1 cellular context compared by ENCODE assay signal in the genomic region with DNA sequence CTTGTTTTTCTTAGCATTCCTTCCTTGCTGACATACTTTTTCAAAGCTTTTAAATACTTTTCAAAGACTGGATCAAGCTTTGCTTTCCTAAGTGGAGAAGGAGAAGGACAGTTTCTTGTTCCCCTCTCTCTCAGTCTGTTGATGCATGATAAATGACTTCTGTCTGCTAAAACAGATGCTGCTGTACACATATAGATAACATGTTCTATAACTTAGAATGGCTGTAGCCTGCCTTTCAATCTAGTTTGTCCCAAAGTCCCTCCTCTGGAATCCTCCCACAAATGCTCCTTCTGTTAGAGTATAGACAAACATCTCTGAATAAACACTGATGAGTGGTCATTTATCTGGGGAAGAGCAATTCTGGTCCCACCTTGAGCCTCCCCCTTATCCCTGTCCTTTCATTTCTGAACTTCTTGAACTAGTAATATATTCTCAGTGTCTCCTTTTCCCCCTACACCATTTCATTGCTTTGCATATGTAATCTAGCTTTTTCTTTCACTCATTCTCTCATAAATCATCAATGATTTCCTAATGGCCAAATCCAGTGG.
TF ChIP-seq lines count a peak whose summit lies in the region.

No MANE protein-coding gene starts in this region.

TF ChIP-seq in K562, 482 proteins besides CTCF, POLR2A, EP300 and RAD21 (continued from another document and continues in another):
- TF ChIP-seq, protein P1, sequence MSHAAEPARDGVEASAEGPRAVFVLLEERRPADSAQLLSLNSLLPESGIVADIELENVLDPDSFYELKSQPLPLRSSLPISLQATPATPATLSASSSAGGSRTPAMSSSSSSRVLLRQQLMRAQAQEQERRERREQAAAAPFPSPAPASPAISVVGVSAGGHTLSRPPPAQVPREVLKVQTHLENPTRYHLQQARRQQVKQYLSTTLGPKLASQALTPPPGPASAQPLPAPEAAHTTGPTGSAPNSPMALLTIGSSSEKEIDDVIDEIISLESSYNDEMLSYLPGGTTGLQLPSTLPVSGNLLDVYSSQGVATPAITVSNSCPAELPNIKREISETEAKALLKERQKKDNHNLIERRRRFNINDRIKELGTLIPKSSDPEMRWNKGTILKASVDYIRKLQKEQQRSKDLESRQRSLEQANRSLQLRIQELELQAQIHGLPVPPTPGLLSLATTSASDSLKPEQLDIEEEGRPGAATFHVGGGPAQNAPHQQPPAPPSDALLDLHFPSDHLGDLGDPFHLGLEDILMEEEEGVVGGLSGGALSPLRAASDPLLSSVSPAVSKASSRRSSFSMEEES (CRISPR knock-in tag; IDR thresholded peaks at IDR 0.05), result no peak
- TF ChIP-seq BHLHE40 (IDR thresholded peaks at IDR 0.05; ENCODE audit: low read length) (no peak), CCAR2 (IDR thresholded peaks at IDR 0.05; ENCODE audit: low read depth, low read length) (no peak), MTA3 (IDR thresholded peaks at IDR 0.05; ENCODE audit: borderline replicate concordance) (0 out of 2 replicates have a peak, but pooled peaks have one; percentile 68), COPS2 (conservative IDR thresholded peaks at IDR 0.05) (no peak), FOXA3 (CRISPR knock-in tag; conservative IDR thresholded peaks at IDR 0.05 in 1 of 2, IDR thresholded peaks at IDR 0.05 in 1 of 2) (peak; percentile 71 to 97; a peak in 3 of 4 replicates), ZFX (CRISPR knock-in tag; IDR thresholded peaks at IDR 0.05) (no peak), ATF7 (IDR thresholded peaks at IDR 0.05) (peak; percentile 75), U2AF1 (optimal IDR thresholded peaks at IDR 0.05; ENCODE audit: low read depth, low read length) (peak; percentile 42), PHB2 (IDR thresholded peaks at IDR 0.05; ENCODE audit: low read depth) (peak; percentile 86), ZNF76 (CRISPR knock-in tag; IDR thresholded peaks at IDR 0.05; ENCODE audit: borderline replicate concordance) (no peak), ZBTB8A (IDR thresholded peaks at IDR 0.05; ENCODE audit: partially characterized antibody) (no peak), JUND (IDR thresholded peaks at IDR 0.05; ENCODE audit: borderline replicate concordance, low read depth, low read length) (peak; percentile 70), JUND (tag; IDR thresholded peaks at IDR 0.05; ENCODE audit: borderline replicate concordance, low read depth, low read length) (peak; percentile 74; the same call in 1 of the 3 replicates), E2F3 (CRISPR knock-in tag; IDR thresholded peaks at IDR 0.05) (no peak), ARID1B (IDR thresholded peaks at IDR 0.05) (peak; percentile 99), GTF2A2 (tag; IDR thresholded peaks at IDR 0.05) (no peak), HCFC1 (IDR thresholded peaks at IDR 0.05; ENCODE audit: low read depth, low read length) (no peak), NFATC3 (IDR thresholded peaks at IDR 0.05) (no peak), RFX1 (IDR thresholded peaks at IDR 0.05) (no peak), NCOA1 (IDR thresholded peaks at IDR 0.05; ENCODE audit: low read depth) (peak; percentile 83; the same call in 1 of the 2 replicates), ZNF239 (CRISPR knock-in tag; IDR thresholded peaks at IDR 0.05) (no peak), ZNF764 (CRISPR knock-in tag; IDR thresholded peaks at IDR 0.05; ENCODE audit: low read depth) (no peak), TAF9B (IDR thresholded peaks at IDR 0.05; ENCODE audit: partially characterized antibody) (peak; percentile 44), GATA2 (CRISPR knock-in tag; IDR thresholded peaks at IDR 0.05) (peak; percentile 93), TARDBP (IDR thresholded peaks at IDR 0.05) (0 out of 2 replicates have a peak, but pooled peaks have one; percentile 38), SP1 (CRISPR knock-in tag; IDR thresholded peaks at IDR 0.05) (peak; percentile 62; the same call in 1 of the 2 replicates), GTF2E2 (tag; IDR thresholded peaks at IDR 0.05) (no peak; the same call in 1 of the 2 replicates), ZNF584 (CRISPR knock-in tag; IDR thresholded peaks at IDR 0.05; ENCODE audit: low read depth) (no peak), POLR2H (tag; IDR thresholded peaks at IDR 0.05; ENCODE audit: low read depth) (no peak), CCNT2 (IDR thresholded peaks at IDR 0.05; ENCODE audit: borderline replicate concordance, extremely low read depth, insufficient read length, low read depth, low read length) (peak; percentile 77), LARP7 (IDR thresholded peaks at IDR 0.05) (no peak), POLR2AphosphoS5 (IDR thresholded peaks at IDR 0.05; ENCODE audit: control insufficient read depth, insufficient read depth, low read depth, low read length) (peak; percentile 94), BRD4 (IDR thresholded peaks at IDR 0.05) (0 out of 2 replicates have a peak, but pooled peaks have one; percentile 19), HDGF (IDR thresholded peaks at IDR 0.05) (peak; percentile 85), SIN3B (IDR thresholded peaks at IDR 0.05; ENCODE audit: low read depth) (no peak), SIX5 (IDR thresholded peaks at IDR 0.05; ENCODE audit: borderline replicate concordance in 1 of 2, insufficient read depth in 1 of 2, low read depth in 1 of 2, low read length in 2 of 2) (no peak), FIP1L1 (IDR thresholded peaks at IDR 0.05; ENCODE audit: low read depth, low read length, poor library complexity, severe bottlenecking) (no peak), MTA2 (IDR thresholded peaks at IDR 0.05; ENCODE audit: low read depth) (peak; percentile 96), THRAP3 (IDR thresholded peaks at IDR 0.05; ENCODE audit: borderline replicate concordance) (no peak; the same call in 1 of the 2 replicates), NFRKB (IDR thresholded peaks at IDR 0.05; ENCODE audit: low read depth) (0 out of 2 replicates have a peak, but pooled peaks have one; percentile 12), ZNF282 (CRISPR knock-in tag; IDR thresholded peaks at IDR 0.05) (no peak), FOXK1 (CRISPR knock-in tag; IDR thresholded peaks at IDR 0.05; ENCODE audit: borderline replicate concordance) (no peak), BRD9 (IDR thresholded peaks at IDR 0.05; ENCODE audit: low read depth, partially characterized antibody) (peak; percentile 49), POU5F1 (IDR thresholded peaks at IDR 0.05; ENCODE audit: borderline replicate concordance, low read depth, low read length, partially characterized antibody) (no peak)
- TF ChIP-seq, protein P2, sequence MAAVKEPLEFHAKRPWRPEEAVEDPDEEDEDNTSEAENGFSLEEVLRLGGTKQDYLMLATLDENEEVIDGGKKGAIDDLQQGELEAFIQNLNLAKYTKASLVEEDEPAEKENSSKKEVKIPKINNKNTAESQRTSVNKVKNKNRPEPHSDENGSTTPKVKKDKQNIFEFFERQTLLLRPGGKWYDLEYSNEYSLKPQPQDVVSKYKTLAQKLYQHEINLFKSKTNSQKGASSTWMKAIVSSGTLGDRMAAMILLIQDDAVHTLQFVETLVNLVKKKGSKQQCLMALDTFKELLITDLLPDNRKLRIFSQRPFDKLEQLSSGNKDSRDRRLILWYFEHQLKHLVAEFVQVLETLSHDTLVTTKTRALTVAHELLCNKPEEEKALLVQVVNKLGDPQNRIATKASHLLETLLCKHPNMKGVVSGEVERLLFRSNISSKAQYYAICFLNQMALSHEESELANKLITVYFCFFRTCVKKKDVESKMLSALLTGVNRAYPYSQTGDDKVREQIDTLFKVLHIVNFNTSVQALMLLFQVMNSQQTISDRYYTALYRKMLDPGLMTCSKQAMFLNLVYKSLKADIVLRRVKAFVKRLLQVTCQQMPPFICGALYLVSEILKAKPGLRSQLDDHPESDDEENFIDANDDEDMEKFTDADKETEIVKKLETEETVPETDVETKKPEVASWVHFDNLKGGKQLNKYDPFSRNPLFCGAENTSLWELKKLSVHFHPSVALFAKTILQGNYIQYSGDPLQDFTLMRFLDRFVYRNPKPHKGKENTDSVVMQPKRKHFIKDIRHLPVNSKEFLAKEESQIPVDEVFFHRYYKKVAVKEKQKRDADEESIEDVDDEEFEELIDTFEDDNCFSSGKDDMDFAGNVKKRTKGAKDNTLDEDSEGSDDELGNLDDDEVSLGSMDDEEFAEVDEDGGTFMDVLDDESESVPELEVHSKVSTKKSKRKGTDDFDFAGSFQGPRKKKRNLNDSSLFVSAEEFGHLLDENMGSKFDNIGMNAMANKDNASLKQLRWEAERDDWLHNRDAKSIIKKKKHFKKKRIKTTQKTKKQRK (IDR thresholded peaks at IDR 0.05; ENCODE audit: borderline replicate concordance, low read depth, low read length), result no peak
- TF ChIP-seq, protein P3, sequence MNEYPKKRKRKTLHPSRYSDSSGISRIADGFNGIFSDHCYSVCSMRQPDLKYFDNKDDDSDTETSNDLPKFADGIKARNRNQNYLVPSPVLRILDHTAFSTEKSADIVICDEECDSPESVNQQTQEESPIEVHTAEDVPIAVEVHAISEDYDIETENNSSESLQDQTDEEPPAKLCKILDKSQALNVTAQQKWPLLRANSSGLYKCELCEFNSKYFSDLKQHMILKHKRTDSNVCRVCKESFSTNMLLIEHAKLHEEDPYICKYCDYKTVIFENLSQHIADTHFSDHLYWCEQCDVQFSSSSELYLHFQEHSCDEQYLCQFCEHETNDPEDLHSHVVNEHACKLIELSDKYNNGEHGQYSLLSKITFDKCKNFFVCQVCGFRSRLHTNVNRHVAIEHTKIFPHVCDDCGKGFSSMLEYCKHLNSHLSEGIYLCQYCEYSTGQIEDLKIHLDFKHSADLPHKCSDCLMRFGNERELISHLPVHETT (CRISPR knock-in tag; conservative IDR thresholded peaks at IDR 0.05 in 1 of 2, IDR thresholded peaks at IDR 0.05 in 1 of 2), result peak in 1 of 2 experiments; percentile 52; a peak in 1 of 4 replicates
- TF ChIP-seq, protein P4, sequence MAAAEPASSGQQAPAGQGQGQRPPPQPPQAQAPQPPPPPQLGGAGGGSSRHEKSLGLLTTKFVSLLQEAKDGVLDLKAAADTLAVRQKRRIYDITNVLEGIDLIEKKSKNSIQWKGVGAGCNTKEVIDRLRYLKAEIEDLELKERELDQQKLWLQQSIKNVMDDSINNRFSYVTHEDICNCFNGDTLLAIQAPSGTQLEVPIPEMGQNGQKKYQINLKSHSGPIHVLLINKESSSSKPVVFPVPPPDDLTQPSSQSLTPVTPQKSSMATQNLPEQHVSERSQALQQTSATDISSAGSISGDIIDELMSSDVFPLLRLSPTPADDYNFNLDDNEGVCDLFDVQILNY (CRISPR knock-in tag; IDR thresholded peaks at IDR 0.05), result no peak
- TF ChIP-seq, protein P5, sequence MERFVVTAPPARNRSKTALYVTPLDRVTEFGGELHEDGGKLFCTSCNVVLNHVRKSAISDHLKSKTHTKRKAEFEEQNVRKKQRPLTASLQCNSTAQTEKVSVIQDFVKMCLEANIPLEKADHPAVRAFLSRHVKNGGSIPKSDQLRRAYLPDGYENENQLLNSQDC (CRISPR knock-in tag; IDR thresholded peaks at IDR 0.05), result no peak
- TF ChIP-seq, protein P6, sequence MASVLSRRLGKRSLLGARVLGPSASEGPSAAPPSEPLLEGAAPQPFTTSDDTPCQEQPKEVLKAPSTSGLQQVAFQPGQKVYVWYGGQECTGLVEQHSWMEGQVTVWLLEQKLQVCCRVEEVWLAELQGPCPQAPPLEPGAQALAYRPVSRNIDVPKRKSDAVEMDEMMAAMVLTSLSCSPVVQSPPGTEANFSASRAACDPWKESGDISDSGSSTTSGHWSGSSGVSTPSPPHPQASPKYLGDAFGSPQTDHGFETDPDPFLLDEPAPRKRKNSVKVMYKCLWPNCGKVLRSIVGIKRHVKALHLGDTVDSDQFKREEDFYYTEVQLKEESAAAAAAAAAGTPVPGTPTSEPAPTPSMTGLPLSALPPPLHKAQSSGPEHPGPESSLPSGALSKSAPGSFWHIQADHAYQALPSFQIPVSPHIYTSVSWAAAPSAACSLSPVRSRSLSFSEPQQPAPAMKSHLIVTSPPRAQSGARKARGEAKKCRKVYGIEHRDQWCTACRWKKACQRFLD (CRISPR knock-in tag; IDR thresholded peaks at IDR 0.05), result peak; percentile 84; the same call in 1 of the 2 replicates
- TF ChIP-seq, protein P7, sequence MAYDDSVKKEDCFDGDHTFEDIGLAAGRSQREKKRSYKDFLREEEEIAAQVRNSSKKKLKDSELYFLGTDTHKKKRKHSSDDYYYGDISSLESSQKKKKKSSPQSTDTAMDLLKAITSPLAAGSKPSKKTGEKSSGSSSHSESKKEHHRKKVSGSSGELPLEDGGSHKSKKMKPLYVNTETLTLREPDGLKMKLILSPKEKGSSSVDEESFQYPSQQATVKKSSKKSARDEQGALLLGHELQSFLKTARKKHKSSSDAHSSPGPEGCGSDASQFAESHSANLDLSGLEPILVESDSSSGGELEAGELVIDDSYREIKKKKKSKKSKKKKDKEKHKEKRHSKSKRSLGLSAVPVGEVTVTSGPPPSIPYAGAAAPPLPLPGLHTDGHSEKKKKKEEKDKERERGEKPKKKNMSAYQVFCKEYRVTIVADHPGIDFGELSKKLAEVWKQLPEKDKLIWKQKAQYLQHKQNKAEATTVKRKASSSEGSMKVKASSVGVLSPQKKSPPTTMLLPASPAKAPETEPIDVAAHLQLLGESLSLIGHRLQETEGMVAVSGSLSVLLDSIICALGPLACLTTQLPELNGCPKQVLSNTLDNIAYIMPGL (CRISPR knock-in tag; IDR thresholded peaks at IDR 0.05), result no peak
- TF ChIP-seq, protein P8, sequence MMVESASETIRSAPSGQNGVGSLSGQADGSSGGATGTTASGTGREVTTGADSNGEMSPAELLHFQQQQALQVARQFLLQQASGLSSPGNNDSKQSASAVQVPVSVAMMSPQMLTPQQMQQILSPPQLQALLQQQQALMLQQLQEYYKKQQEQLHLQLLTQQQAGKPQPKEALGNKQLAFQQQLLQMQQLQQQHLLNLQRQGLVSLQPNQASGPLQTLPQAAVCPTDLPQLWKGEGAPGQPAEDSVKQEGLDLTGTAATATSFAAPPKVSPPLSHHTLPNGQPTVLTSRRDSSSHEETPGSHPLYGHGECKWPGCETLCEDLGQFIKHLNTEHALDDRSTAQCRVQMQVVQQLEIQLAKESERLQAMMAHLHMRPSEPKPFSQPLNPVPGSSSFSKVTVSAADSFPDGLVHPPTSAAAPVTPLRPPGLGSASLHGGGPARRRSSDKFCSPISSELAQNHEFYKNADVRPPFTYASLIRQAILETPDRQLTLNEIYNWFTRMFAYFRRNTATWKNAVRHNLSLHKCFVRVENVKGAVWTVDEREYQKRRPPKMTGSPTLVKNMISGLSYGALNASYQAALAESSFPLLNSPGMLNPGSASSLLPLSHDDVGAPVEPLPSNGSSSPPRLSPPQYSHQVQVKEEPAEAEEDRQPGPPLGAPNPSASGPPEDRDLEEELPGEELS (CRISPR knock-in tag; IDR thresholded peaks at IDR 0.05; ENCODE audit: borderline replicate concordance), result no peak
- TF ChIP-seq, protein P9, sequence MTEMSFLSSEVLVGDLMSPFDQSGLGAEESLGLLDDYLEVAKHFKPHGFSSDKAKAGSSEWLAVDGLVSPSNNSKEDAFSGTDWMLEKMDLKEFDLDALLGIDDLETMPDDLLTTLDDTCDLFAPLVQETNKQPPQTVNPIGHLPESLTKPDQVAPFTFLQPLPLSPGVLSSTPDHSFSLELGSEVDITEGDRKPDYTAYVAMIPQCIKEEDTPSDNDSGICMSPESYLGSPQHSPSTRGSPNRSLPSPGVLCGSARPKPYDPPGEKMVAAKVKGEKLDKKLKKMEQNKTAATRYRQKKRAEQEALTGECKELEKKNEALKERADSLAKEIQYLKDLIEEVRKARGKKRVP (CRISPR knock-in tag; IDR thresholded peaks at IDR 0.05), result 0 out of 2 replicates have a peak, but pooled peaks have one; percentile 3
- TF ChIP-seq, protein P10, sequence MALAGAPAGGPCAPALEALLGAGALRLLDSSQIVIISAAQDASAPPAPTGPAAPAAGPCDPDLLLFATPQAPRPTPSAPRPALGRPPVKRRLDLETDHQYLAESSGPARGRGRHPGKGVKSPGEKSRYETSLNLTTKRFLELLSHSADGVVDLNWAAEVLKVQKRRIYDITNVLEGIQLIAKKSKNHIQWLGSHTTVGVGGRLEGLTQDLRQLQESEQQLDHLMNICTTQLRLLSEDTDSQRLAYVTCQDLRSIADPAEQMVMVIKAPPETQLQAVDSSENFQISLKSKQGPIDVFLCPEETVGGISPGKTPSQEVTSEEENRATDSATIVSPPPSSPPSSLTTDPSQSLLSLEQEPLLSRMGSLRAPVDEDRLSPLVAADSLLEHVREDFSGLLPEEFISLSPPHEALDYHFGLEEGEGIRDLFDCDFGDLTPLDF (CRISPR knock-in tag; IDR thresholded peaks at IDR 0.05), result no peak
